Comparison of ENCODE assay signal across 16 cellular contexts in the genomic region with DNA sequence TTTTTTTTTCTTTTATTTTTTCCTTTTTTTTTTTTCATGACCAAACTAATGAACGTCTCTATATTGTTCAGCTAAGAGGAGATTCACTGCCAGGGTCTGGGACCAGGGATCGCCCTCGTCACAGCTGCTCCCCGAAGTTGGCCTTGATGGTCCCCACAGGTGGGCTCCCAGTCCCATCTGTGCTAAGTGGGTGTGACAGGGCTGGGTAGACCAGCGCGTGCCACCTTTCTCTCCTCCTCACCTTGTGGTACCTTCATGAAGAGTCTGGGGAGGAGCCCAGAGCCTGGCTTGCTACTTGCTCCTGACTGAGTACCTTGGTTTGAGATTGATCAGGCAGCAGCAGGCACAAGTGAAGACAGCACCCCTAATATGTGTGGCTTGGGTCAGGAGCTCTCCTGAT. TPM values are rescaled to one million over a fixed set of nuclear protein-coding genes. Genes with fewer than 3 reads are reported as not detected.
"Had no signal": no experiment of that assay in that cellular context is flagged by ENCODE, and none has a peak within 500 bp of the region (broad histone marks: within the 10 kb centered on the region; RNA-seq: fewer than 3 reads in every experiment).

No MANE protein-coding gene starts in this region.

- ATAC-seq: activated T-helper 17 cell treated with anti-CD3 and anti-CD28 coated beads, Interleukin-2, amount 50 U/mL, for 72 hours; gastrocnemius medialis; SK-N-SH treated with all-trans-retinoic acid at 6 μM for 48 hours had no signal

- H3K9me3 ChIP-seq: gastrocnemius medialis, tibial nerve had no signal

- FAIRE-seq: astrocyte had no signal

- DNase-seq: activated B cell treated with CpG ODN at 0.5 μM for 24 hours; activated CD4-positive, alpha-beta T cell treated with anti-CD3 and anti-CD28 coated beads, Interleukin-2, amount 10 ng/mL, durations not matched to agents 7 days and 5 days; activated naive CD4-positive, alpha-beta T cell treated with anti-CD3 and anti-CD28 coated beads for 36 hours; activated T-cell treated with anti-CD3 and anti-CD28 coated beads for 4 hours; gastrocnemius medialis; mammary epithelial cell; stimulated activated CD4-positive, alpha-beta T cell treated with anti-CD3 and anti-CD28 coated beads, Interleukin-4, amount 100 ng/mL, for 4 hours had no signal

- H3K4me3 ChIP-seq: gastrocnemius medialis, skin epidermis, tibial nerve had no signal

- H3K27ac ChIP-seq: gastrocnemius medialis, skin epidermis, tibial nerve had no signal

- H3K36me3 ChIP-seq: gastrocnemius medialis, tibial nerve had no signal

RNA-seq across cellular contexts. Expression of gene FOXF1, which starts 6.5 kb away (rescaled TPM):
- total RNA-seq: activated B cell treated with CpG ODN at 0.5 μM for 24 hours; activated CD4-positive, alpha-beta T cell treated with anti-CD3 and anti-CD28 coated beads, Interleukin-2, amount 10 ng/mL, durations not matched to agents 7 days and 5 days; activated CD8-positive, alpha-beta memory T cell treated with anti-CD3 and anti-CD28 coated beads for 36 hours; activated naive CD4-positive, alpha-beta T cell treated with anti-CD3 and anti-CD28 coated beads for 36 hours; activated T-helper 17 cell treated with anti-CD3 and anti-CD28 coated beads, Interleukin-2, amount 50 U/mL, for 72 hours; mammary epithelial cell; osteocyte; T-helper 1 cell treated with Interleukin-12 subunit alpha and Interleukin-12 subunit beta and Interleukin-4 antibody, amounts not matched to agents 30 ng/mL and 1 ng/mL, for 36 hours had no signal
- polyA plus RNA-seq: mammary epithelial cell, neural cell had no signal
